27 cellular contexts compared by ENCODE assay signal in genomic region chr5:180059326-180059725, GRCh38. TPM values are rescaled to one million over a fixed set of nuclear protein-coding genes. Genes with fewer than 3 reads are reported as not detected.
DNase-seq lines count a peak whose midpoint lies in the region; FAIRE-seq and TF ChIP-seq lines count a peak whose summit lies in the region.
"Had no signal": no experiment of that assay in that cellular context is flagged by ENCODE, and none has a peak within 500 bp of the region (broad histone marks: within the 10 kb centered on the region; RNA-seq: fewer than 3 reads in every experiment).

No MANE protein-coding gene starts in this region.

- DNase-seq in H9 (no peak), astrocyte (ENCODE audit: low read depth) (peak; percentile 48), progenitor cell of endocrine pancreas (ENCODE audit: low spot score, unreplicated experiment) (no peak), GM13976 (ENCODE audit: low spot score) (no peak), smooth muscle cell (lab: John Stamatoyannopoulos, UW; ENCODE audit: unreplicated experiment) (no peak), NCI-H1048 (lab: John Stamatoyannopoulos, UW) (no peak)
- DNase-seq: CD4-positive, alpha-beta T cell; GM23248; HCEC 1CT; Kasumi-1; MV-4-11; NCI-H1105 treated with DMSO at 0.1 percent for 48 hours; NCI-H146; NCI-H2029; NCI-H446 treated with DMSO at 0.1 percent for 48 hours; NCI-H526; NCI-H82; NK-92 treated with Interleukin-12 subunit alpha and Interleukin-12 subunit beta, amount 100 ng/mL, for 24 hours; PC-3; SK-N-SH had no signal

- H3K9ac ChIP-seq in H9 (ENCODE audit: extremely low read depth, insufficient read length, low read length) (no peak overlapping the region), astrocyte (ENCODE audit: low read length) (no peak overlapping the region), smooth muscle cell (ENCODE audit: low read depth) (no peak overlapping the region)
- H3K9ac ChIP-seq: BLaER1, GM23248, SK-N-SH had no signal

- no peak overlapping the region for H4K8ac ChIP-seq in H9 (replicated peaks; ENCODE audit: insufficient read length, low read depth, low read length)

- H3K18ac ChIP-seq in H9 (ENCODE audit: insufficient read length, low read depth, low read length), result no peak overlapping the region

- H2AFZ ChIP-seq in H9 (ENCODE audit: low read length), result no peak overlapping the region
- H2AFZ ChIP-seq in astrocyte (ENCODE audit: low read depth, low read length), result no peak overlapping the region
- H2AFZ ChIP-seq in smooth muscle cell (ENCODE audit: low read depth), result no peak overlapping the region
- H2AFZ ChIP-seq: GM23248 had no signal

- H3K4me2 ChIP-seq in H9 (ENCODE audit: insufficient read depth, insufficient read length, low read length) (no peak overlapping the region), astrocyte (ENCODE audit: low read length) (no peak overlapping the region), smooth muscle cell (no peak overlapping the region)
- H3K4me2 ChIP-seq: BLaER1, SK-N-SH had no signal

- H2BK15ac ChIP-seq in H9 (ENCODE audit: low read depth, low read length), result no peak overlapping the region

- H3K36me3 Mint-ChIP-seq in H9 (ENCODE audit: insufficient read depth in 1 of 3, low read depth in 3 of 3) (peaks cover 0 to 4% (median 0%) of the 10 kb centered on the region in 3 experiments; a peak in 3 of 7 replicates), astrocyte (ENCODE audit: low read depth, unreplicated experiment) (peaks cover 7% of the 10 kb centered on the region), progenitor cell of endocrine pancreas (ENCODE audit: insufficient read depth) (peaks cover 5% of the 10 kb centered on the region)

- no peak overlapping the region for H2BK12ac ChIP-seq in H9 (ENCODE audit: insufficient read length, low read depth, low read length)

- H3K27me3 Mint-ChIP-seq in H9 (ENCODE audit: low read depth), result no peaks in the 10 kb centered on the region
- no peaks in the 10 kb centered on the region for H3K27me3 Mint-ChIP-seq in astrocyte (ENCODE audit: low read depth, unreplicated experiment)
- no peaks in the 10 kb centered on the region for H3K27me3 Mint-ChIP-seq in progenitor cell of endocrine pancreas
- H3K27me3 Mint-ChIP-seq: CD4-positive, alpha-beta T cell had no signal

- H4K5ac ChIP-seq in H9 (ENCODE audit: insufficient read length, low read depth, low read length), result no peak overlapping the region

- no peak overlapping the region for H3K4ac ChIP-seq in H9 (ENCODE audit: low read depth, low read length)

- H3K9me3 Mint-ChIP-seq in H9 (no peaks in the 10 kb centered on the region), astrocyte (ENCODE audit: unreplicated experiment) (peaks cover 7% of the 10 kb centered on the region), progenitor cell of endocrine pancreas (ENCODE audit: low read depth) (no peaks in the 10 kb centered on the region)
- H3K9me3 Mint-ChIP-seq: CD4-positive, alpha-beta T cell had no signal

- H2AK5ac ChIP-seq in H9 (ENCODE audit: insufficient read length, low read length), result no peak overlapping the region

- H4K91ac ChIP-seq in H9 (ENCODE audit: insufficient read length, low read depth, low read length), result no peak overlapping the region

- H3K79me1 ChIP-seq in H9 (ENCODE audit: insufficient read depth, low read depth, low read length, poor library complexity, severe bottlenecking), result no peaks in the 10 kb centered on the region

- no peaks in the 10 kb centered on the region for H3F3A ChIP-seq in smooth muscle cell (ENCODE audit: low read depth)

- H2BK20ac ChIP-seq in H9 (ENCODE audit: low read depth, low read length, poor library complexity, severe bottlenecking), result no peak overlapping the region

- H3K9me3 ChIP-seq in H9 (ENCODE audit: control insufficient read depth, low read depth, low read length) (no peaks in the 10 kb centered on the region), astrocyte (ENCODE audit: insufficient read depth, low read depth, low read length) (no peaks in the 10 kb centered on the region), iPS-18c (ENCODE audit: control insufficient read depth, insufficient read depth, low read length) (no peaks in the 10 kb centered on the region), smooth muscle cell (replicated peaks; ENCODE audit: low read depth) (no peaks in the 10 kb centered on the region)
- H3K9me3 ChIP-seq: SK-N-SH had no signal

- no peak overlapping the region for H3K4me3 ChIP-seq in astrocyte (ENCODE audit: insufficient read depth, low read depth, low read length)
- H3K4me3 ChIP-seq in iPS-18c (ENCODE audit: insufficient read depth, low read depth, low read length), result peak overlapping the region; percentile 11; the same call in 1 of the 2 replicates
- H3K4me3 ChIP-seq in smooth muscle cell, result no peak overlapping the region
- H3K4me3 ChIP-seq: BLaER1, GM23248, K562 had no signal

- no peak overlapping the region for H2BK5ac ChIP-seq in H9 (ENCODE audit: insufficient read length, low read length)

- no peak for TF ChIP-seq CTCF in H9 (conservative IDR thresholded peaks at IDR 0.05)
- TF ChIP-seq CTCF in astrocyte (IDR thresholded peaks at IDR 0.05; ENCODE audit: insufficient read depth, low read depth, low read length), result no peak
- TF ChIP-seq CTCF in progenitor cell of endocrine pancreas (IDR thresholded peaks at IDR 0.05; ENCODE audit: unreplicated experiment), result no peak
- TF ChIP-seq CTCF in GM13976 (IDR thresholded peaks at IDR 0.05; ENCODE audit: borderline replicate concordance, control extremely low read depth, extremely low read depth, insufficient read depth, missing control alignments), result no peak
- no peak for TF ChIP-seq CTCF in smooth muscle cell (IDR thresholded peaks at IDR 0.05; ENCODE audit: borderline replicate concordance, insufficient read depth, poor library complexity, severe bottlenecking)

- H3K56ac ChIP-seq in H9 (ENCODE audit: insufficient read length, low read depth, low read length), result no peak overlapping the region

- WGBS in H9 (ENCODE audit: extremely low coverage, insufficient read length, low lambda C conversion rate), result no CpG with 5 or more reads among the region's 6 CpGs
- 79% methylated on average over 6 of the region's 6 CpGs for WGBS in smooth muscle cell (ENCODE audit: low lambda C conversion rate)

- H3K27me3 ChIP-seq in H9 (ENCODE audit: insufficient read depth, low read length) (no peaks in the 10 kb centered on the region), astrocyte (ENCODE audit: insufficient read depth, low read length) (no peaks in the 10 kb centered on the region), smooth muscle cell (ENCODE audit: low read depth) (no peaks in the 10 kb centered on the region)
- H3K27me3 ChIP-seq: BLaER1 had no signal

- H3K27ac ChIP-seq in H9 (ENCODE audit: insufficient read length, low read depth, low read length) (no peak overlapping the region), astrocyte (ENCODE audit: low read depth, low read length) (no peak overlapping the region), smooth muscle cell (ENCODE audit: low read depth) (no peak overlapping the region)
- H3K27ac ChIP-seq: BLaER1, GM23248, HL-60 had no signal

- no peaks in the 10 kb centered on the region for H3K23me2 ChIP-seq in H9 (ENCODE audit: insufficient read length, low read depth, low read length, poor library complexity, severe bottlenecking)

- no peak overlapping the region for H2BK120ac ChIP-seq in H9 (ENCODE audit: low read depth, low read length, poor library complexity, severe bottlenecking)

- no peak overlapping the region for H3T11ph ChIP-seq in H9 (ENCODE audit: low read length)

- no peak for FAIRE-seq in astrocyte (lab: Jason Lieb, UNC)
- FAIRE-seq: A204.1, D721Med, GM18507, K562 had no signal

- H3K79me2 ChIP-seq in H9 (ENCODE audit: insufficient read depth, low read length), result peaks cover 23% of the 10 kb centered on the region; the same call in 1 of the 2 replicates
- peaks cover 74% of the 10 kb centered on the region for H3K79me2 ChIP-seq in astrocyte (ENCODE audit: insufficient read depth, low read length)
- peaks cover 64% of the 10 kb centered on the region for H3K79me2 ChIP-seq in smooth muscle cell (ENCODE audit: low read depth)

- H3K4me3 Mint-ChIP-seq in H9 (no peak overlapping the region), astrocyte (ENCODE audit: unreplicated experiment) (no peak overlapping the region), progenitor cell of endocrine pancreas (ENCODE audit: low read depth) (no peak overlapping the region)
- H3K4me3 Mint-ChIP-seq: CD4-positive, alpha-beta T cell had no signal

- H3K14ac ChIP-seq in H9 (ENCODE audit: insufficient read depth, low read length), result no peak overlapping the region

- H3K4me1 ChIP-seq in H9 (ENCODE audit: insufficient read depth, low read length) (peaks cover 20% of the 10 kb centered on the region; the same call in 1 of the 2 replicates), astrocyte (ENCODE audit: insufficient read depth, low read length) (peaks cover 27% of the 10 kb centered on the region), smooth muscle cell (ENCODE audit: low read depth) (peaks cover 18% of the 10 kb centered on the region)
- H3K4me1 ChIP-seq: BLaER1 had no signal

- H3K36me3 ChIP-seq in astrocyte (ENCODE audit: insufficient read depth, low read length) (no peaks in the 10 kb centered on the region), smooth muscle cell (ENCODE audit: low read depth) (no peaks in the 10 kb centered on the region)

- in situ Hi-C loops in GM13976 (cut with MboI; ENCODE audit: low sequenced_read_pairs, unreplicated experiment), result no loop called here

- H3K27ac Mint-ChIP-seq in H9, result peak overlapping the region; percentile 5 to 74 (median 41); a peak in 4 of 7 replicates
- peak overlapping the region; percentile 16 for H3K27ac Mint-ChIP-seq in astrocyte (ENCODE audit: unreplicated experiment)
- H3K27ac Mint-ChIP-seq in progenitor cell of endocrine pancreas, result peak overlapping the region; percentile 26
- H3K27ac Mint-ChIP-seq: CD4-positive, alpha-beta T cell had no signal

- H3K4me1 Mint-ChIP-seq in H9 (peaks cover 72 to 79% of the 10 kb centered on the region in 2 experiments), astrocyte (ENCODE audit: low read depth, unreplicated experiment) (peaks cover 27% of the 10 kb centered on the region), progenitor cell of endocrine pancreas (ENCODE audit: low read depth) (peaks cover 16% of the 10 kb centered on the region)

- H4K20me1 ChIP-seq in H9 (ENCODE audit: control insufficient read depth, insufficient read depth, insufficient read length), result no peaks in the 10 kb centered on the region
- peaks cover 36% of the 10 kb centered on the region for H4K20me1 ChIP-seq in astrocyte (ENCODE audit: insufficient read depth, low read length)
- peaks cover 82% of the 10 kb centered on the region for H4K20me1 ChIP-seq in smooth muscle cell (ENCODE audit: low read depth)

- no peak overlapping the region for H3K23ac ChIP-seq in H9 (ENCODE audit: insufficient read length, low read depth, low read length)

RNA-seq across cellular contexts. Expression of gene RNF130, which starts 12.2 kb away (rescaled TPM):
- total RNA-seq in H9 (2021), result 76.4 and 80.0 TPM in 2 replicates
- total RNA-seq in astrocyte, result 28.7 and 29.8 TPM in 2 replicates
- total RNA-seq in progenitor cell of endocrine pancreas, result 73.8 and 74.1 TPM in 2 replicates
- total RNA-seq in smooth muscle cell, result 32.4 and 43.8 TPM in 2 replicates
- 32.1 and 37.5 TPM in 2 replicates for polyA plus RNA-seq in smooth muscle cell
